In the genomic region with DNA sequence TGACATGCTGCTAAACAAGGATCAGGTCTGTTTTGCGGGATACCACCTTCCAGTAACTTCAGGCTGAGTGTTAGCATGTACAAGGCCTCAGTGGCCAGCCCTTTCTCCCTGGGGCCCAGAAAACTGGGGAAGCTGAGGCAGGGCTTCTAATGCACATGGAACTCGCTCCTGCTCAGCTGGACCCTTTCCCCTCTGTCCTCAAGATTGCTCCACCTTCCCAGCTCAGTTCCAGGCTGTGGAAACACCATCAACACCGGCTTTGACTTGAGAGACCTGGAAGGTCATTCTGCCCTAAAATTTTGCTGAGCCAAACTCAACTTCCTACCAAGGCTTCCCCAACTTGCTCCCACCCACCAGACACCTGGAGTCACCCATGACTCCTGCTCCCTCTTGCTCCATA, we compare ENCODE assay signal across 25 cellular contexts. TPM values are rescaled to one million over a fixed set of nuclear protein-coding genes. Genes with fewer than 3 reads are reported as not detected.
DNase-seq lines count a peak whose midpoint lies in the region; ATAC-seq and TF ChIP-seq lines count a peak whose summit lies in the region.
"Had no signal": no experiment of that assay in that cellular context is flagged by ENCODE, and none has a peak within 500 bp of the region (broad histone marks: within the 10 kb centered on the region; RNA-seq: fewer than 3 reads in every experiment).

No MANE protein-coding gene starts in this region.

- H3K9ac ChIP-seq in neuronal stem cell (ENCODE audit: low read depth, low read length, poor library complexity), result no peak overlapping the region

- no peak for ATAC-seq in activated naive CD4-positive, alpha-beta T cell treated with anti-CD3 and anti-CD28 coated beads, Interleukin-2, amount 50 U/mL, for 72 hours

- H2BK120ac ChIP-seq in neuronal stem cell (ENCODE audit: low read depth, low read length), result no peak overlapping the region

- WGBS in neuronal stem cell (ENCODE audit: extremely low coverage in 2 of 2, insufficient read length in 2 of 2, insufficient replicate concordance in 1 of 2), 2 donors, result no CpG with 5 or more reads among the region's 3 CpGs

- H3K4ac ChIP-seq in neuronal stem cell (ENCODE audit: low read length), result no peak overlapping the region

- H4K91ac ChIP-seq in neuronal stem cell (ENCODE audit: low read depth, low read length, poor library complexity), result no peak overlapping the region

- no peak overlapping the region for H2AFZ ChIP-seq in neuronal stem cell (ENCODE audit: low read length)

- no peak for TF ChIP-seq CTCF in type B pancreatic cell (conservative IDR thresholded peaks at IDR 0.05)

- H3K36me3 ChIP-seq in neuronal stem cell (replicated peaks in 1 of 2; ENCODE audit: control insufficient read depth in 2 of 2, insufficient read depth in 2 of 2, low read length in 2 of 2), result no peaks in the 10 kb centered on the region
- H3K36me3 ChIP-seq: Peyer's patch had no signal

- H3K4me3 ChIP-seq in neuronal stem cell (ENCODE audit: low read length in 2 of 2), result no peak overlapping the region
- H3K4me3 ChIP-seq: Peyer's patch had no signal

- no peak overlapping the region for H2BK12ac ChIP-seq in neuronal stem cell (ENCODE audit: low read length)

- no peaks in the 10 kb centered on the region for H3K9me3 Mint-ChIP-seq in activated naive CD4-positive, alpha-beta T cell treated with anti-CD3 and anti-CD28 coated beads, Interleukin-2, amount 50 U/mL, for 72 hours
- no peaks in the 10 kb centered on the region for H3K9me3 Mint-ChIP-seq in type B pancreatic cell

- H3K4me1 ChIP-seq in neuronal stem cell (ENCODE audit: control insufficient read depth in 2 of 2, insufficient read depth in 1 of 2, low read depth in 1 of 2, low read length in 2 of 2), result peaks cover 9 to 10% of the 10 kb centered on the region in 2 donors

- no peaks in the 10 kb centered on the region for H3K36me3 Mint-ChIP-seq in activated naive CD4-positive, alpha-beta T cell treated with anti-CD3 and anti-CD28 coated beads, Interleukin-2, amount 50 U/mL, for 72 hours
- peaks cover 5% of the 10 kb centered on the region for H3K36me3 Mint-ChIP-seq in type B pancreatic cell
- H3K36me3 Mint-ChIP-seq: CD4-positive, CD25-positive, alpha-beta regulatory T cell had no signal

- H3K4me3 Mint-ChIP-seq in type B pancreatic cell, result no peak overlapping the region

- peak overlapping the region; percentile 62 to 64 for H3K27ac Mint-ChIP-seq in activated naive CD4-positive, alpha-beta T cell treated with anti-CD3 and anti-CD28 coated beads, Interleukin-2, amount 50 U/mL, for 72 hours
- peak overlapping the region; percentile 31 for H3K27ac Mint-ChIP-seq in type B pancreatic cell

- no peak overlapping the region for H3K27ac ChIP-seq in neuronal stem cell (replicated peaks; ENCODE audit: low read length)
- H3K27ac ChIP-seq: Peyer's patch had no signal

- H3K18ac ChIP-seq in neuronal stem cell (ENCODE audit: low read length), result no peak overlapping the region

- peak overlapping the region; percentile 27 for H2BK5ac ChIP-seq in neuronal stem cell (ENCODE audit: low read length)

- no peak overlapping the region for H3K23ac ChIP-seq in neuronal stem cell (ENCODE audit: low read depth, low read length, poor library complexity)

- H2BK15ac ChIP-seq in neuronal stem cell (ENCODE audit: low read length), result peak overlapping the region; percentile 73

- no peaks in the 10 kb centered on the region for H3K9me3 ChIP-seq in neuronal stem cell (replicated peaks in 1 of 2; ENCODE audit: control insufficient read depth in 2 of 2, insufficient read depth in 1 of 2, low read depth in 1 of 2, low read length in 2 of 2)
- H3K9me3 ChIP-seq: Peyer's patch had no signal

- no peaks in the 10 kb centered on the region for H3K27me3 Mint-ChIP-seq in type B pancreatic cell

- H3K27me3 ChIP-seq in neuronal stem cell (ENCODE audit: control insufficient read depth in 3 of 3, insufficient read depth in 3 of 3, low read depth in 1 of 3, low read length in 3 of 3), result peaks cover 0 to 2% (median 0%) of the 10 kb centered on the region in 3 experiments
- H3K27me3 ChIP-seq: Peyer's patch had no signal

- no peak overlapping the region for H3K4me2 ChIP-seq in neuronal stem cell (ENCODE audit: insufficient read depth, low read length, poor library complexity, severe bottlenecking)

- H4K8ac ChIP-seq in neuronal stem cell (ENCODE audit: low read depth, low read length), result no peak overlapping the region

- H3K14ac ChIP-seq in neuronal stem cell (ENCODE audit: low read length), result no peak overlapping the region

- H3K4me1 Mint-ChIP-seq in type B pancreatic cell (ENCODE audit: unreplicated experiment), result peaks cover 20% of the 10 kb centered on the region

- H3K79me1 ChIP-seq in neuronal stem cell (ENCODE audit: low read depth, low read length), result peaks cover 4% of the 10 kb centered on the region

- H2AK5ac ChIP-seq in neuronal stem cell (ENCODE audit: low read depth, low read length), result peak overlapping the region; percentile 47

- no peak for DNase-seq in activated naive CD4-positive, alpha-beta T cell treated with anti-CD3 and anti-CD28 coated beads, Interleukin-2, amount 50 U/mL, for 72 hours (ENCODE audit: low spot score in 2 of 2)
- DNase-seq in activated naive CD4-positive, alpha-beta T cell treated with Interleukin-2 at 50 U/mL for 16 hours, result no peak
- peak; percentile 30 for DNase-seq in ecto neural progenitor cell (ENCODE audit: low spot score)
- no peak for DNase-seq in neuronal stem cell (ENCODE audit: low spot score)
- DNase-seq in type B pancreatic cell (ENCODE audit: extremely low spot score, unreplicated experiment), result peak; percentile 34
- DNase-seq in anterior cingulate cortex (lab: John Stamatoyannopoulos, UW), result no peak
- no peak for DNase-seq in UCSD-AML1 (lab: John Stamatoyannopoulos, UW; ENCODE audit: unreplicated experiment)
- no peak for DNase-seq in activated CD4-positive, CD25-positive, alpha-beta regulatory T cell treated with anti-CD3 and anti-CD28 coated beads, Interleukin-2, amount 50 U/mL, for 72 hours
- DNase-seq: CD4-positive, CD25-positive, alpha-beta regulatory T cell; DMS153; DND-41; Karpas-422; NCI-H1092; NCI-H1436; NCI-H187; NCI-H2081 treated with DMSO at 0.1 percent for 48 hours; NCI-H2171; NCI-H226; NCI-H510A; NCI-H69; SIG-M5 had no signal

RNA-seq across cellular contexts. Expression of a gene that starts 4.2 kb away (rescaled TPM):
- 10 to 100 TPM; 21.0 to 36.2 TPM for total RNA-seq in activated naive CD4-positive, alpha-beta T cell treated with anti-CD3 and anti-CD28 coated beads, Interleukin-2, amount 50 U/mL, for 72 hours
- 49.1 TPM for polyA plus RNA-seq in neuronal stem cell (2013, experiment 1 of 2)
- 48.5 TPM for polyA plus RNA-seq in neuronal stem cell (2013, experiment 2 of 2)
- total RNA-seq in type B pancreatic cell (ENCODE audit: low replicate concordance), result 75.7 and 79.7 TPM in 2 replicates

RNA-seq across cellular contexts. Expression of a gene that starts 10.8 kb away (rescaled TPM):
- total RNA-seq in activated naive CD4-positive, alpha-beta T cell treated with anti-CD3 and anti-CD28 coated beads, Interleukin-2, amount 50 U/mL, for 72 hours, result 1 to 10 TPM in 1 of 2 donors, under 1 TPM in 1; 0.93 to 2.1 TPM
- polyA plus RNA-seq in neuronal stem cell (2013, experiment 1 of 2), result 549 TPM
- 523 TPM for polyA plus RNA-seq in neuronal stem cell (2013, experiment 2 of 2)
- 19.2 and 114 TPM in 2 replicates for total RNA-seq in type B pancreatic cell (ENCODE audit: low replicate concordance)
- total RNA-seq: A172; CD4-positive, CD25-positive, alpha-beta regulatory T cell; OCI-LY7; Peyer's patch had no signal
- polyA plus RNA-seq: BJ; CD4-positive, CD25-positive, alpha-beta regulatory T cell had no signal

Comparison
In these comparisons a context has a peak if more than half of its experiments do, and no peak if none do; other contexts are left out.
1. DNase-seq: peak in ecto neural progenitor cell (single experiment) and type B pancreatic cell (single experiment); none in activated naive CD4-positive, alpha-beta T cell treated with anti-CD3 and anti-CD28 coated beads, Interleukin-2, amount 50 U/mL, for 72 hours (0 of 2), activated naive CD4-positive, alpha-beta T cell treated with Interleukin-2 at 50 U/mL for 16 hours (single experiment), neuronal stem cell (single experiment), anterior cingulate cortex (0 of 58), UCSD-AML1 (single experiment) and activated CD4-positive, CD25-positive, alpha-beta regulatory T cell treated with anti-CD3 and anti-CD28 coated beads, Interleukin-2, amount 50 U/mL, for 72 hours (single experiment).